23 cellular contexts compared by ENCODE assay signal in the genomic region with DNA sequence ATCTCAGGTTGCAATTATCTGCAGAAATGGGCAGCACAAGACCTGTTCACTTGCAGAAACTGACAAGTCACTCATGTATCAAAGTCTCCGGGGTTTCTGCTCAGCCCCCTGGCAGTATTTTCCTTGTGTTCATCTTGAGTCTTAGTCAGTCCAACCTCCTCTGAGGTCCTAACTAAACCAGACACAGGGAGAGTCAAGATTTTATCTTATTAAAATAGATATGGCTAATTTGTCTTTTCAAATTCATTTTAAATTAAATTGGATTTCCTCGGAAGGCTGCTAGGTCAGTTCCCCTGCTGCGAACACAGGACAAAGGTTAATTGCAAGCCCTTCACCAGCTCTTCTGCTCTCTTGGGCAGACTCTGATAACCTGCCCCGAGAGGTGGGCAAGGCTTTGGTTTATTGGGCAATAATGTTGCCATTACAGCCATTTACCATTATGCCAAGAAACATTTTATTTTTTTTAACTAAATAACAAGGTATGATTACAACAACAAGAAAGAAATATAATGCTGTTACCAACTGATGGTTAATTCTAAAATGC.
"Had no signal": no experiment of that assay in that cellular context is flagged by ENCODE, and none has a peak within 500 bp of the region (broad histone marks: within the 10 kb centered on the region; RNA-seq: fewer than 3 reads in every experiment).

No MANE protein-coding gene starts in this region.

- DNase-seq: dermis blood vessel endothelial cell; erythroblast; foreskin keratinocyte; kidney; left cardiac atrium; mammary epithelial cell; occipital lobe; pancreas; right lobe of liver; spleen; stimulated activated CD4-positive, alpha-beta T cell treated with anti-CD3 and anti-CD28 coated beads, Interleukin-15, amount 100 ng/mL, for 24 hours; stimulated activated CD4-positive, alpha-beta T cell treated with anti-CD3 and anti-CD28 coated beads, Interleukin-1b, Interleukin-23, amount 100 ng/mL, for 48 hours; stimulated activated CD4-positive, alpha-beta T cell treated with anti-CD3 and anti-CD28 coated beads, Interleukin-4, amount 100 ng/mL, for 24 hours; tibial artery; upper lobe of left lung; uterus had no signal

- H3K4me3 Mint-ChIP-seq: mesothelial cell of epicardium; natural killer cell treated with Interleukin-12 subunit alpha and Interleukin-12 subunit beta and Interleukin-15 and Interleukin-18, amount 100 ng/mL, for 72 hours; stimulated activated memory B cell treated with anti-CD40 and anti-IgM and Interleukin-4, amounts not matched to agents 10 μg/mL and 1 μg/mL and 100 μg/mL, for 72 hours; stimulated activated naive CD8-positive, alpha-beta T cell treated with anti-CD3 and anti-CD28 coated beads, Interleukin-15, Interleukin-2, amounts not matched to agents 100 ng/mL and 50 ng/mL, for 24 hours had no signal

- H3K36me3 Mint-ChIP-seq: natural killer cell treated with Interleukin-12 subunit alpha and Interleukin-12 subunit beta and Interleukin-15 and Interleukin-18, amount 100 ng/mL, for 72 hours had no signal

- H3K27ac Mint-ChIP-seq: mesothelial cell of epicardium; natural killer cell treated with Interleukin-12 subunit alpha and Interleukin-12 subunit beta and Interleukin-15 and Interleukin-18, amount 100 ng/mL, for 72 hours; stimulated activated memory B cell treated with anti-CD40 and anti-IgM and Interleukin-4, amounts not matched to agents 10 μg/mL and 1 μg/mL and 100 μg/mL, for 72 hours; stimulated activated naive CD8-positive, alpha-beta T cell treated with anti-CD3 and anti-CD28 coated beads, Interleukin-15, Interleukin-2, amounts not matched to agents 100 ng/mL and 50 ng/mL, for 24 hours had no signal

- H3K4me1 ChIP-seq: foreskin keratinocyte, tibial artery, upper lobe of left lung, uterus had no signal

- H3K36me3 ChIP-seq: pancreas, prostate gland, right lobe of liver, spleen, tibial artery, upper lobe of left lung, uterus had no signal

- H3K9me3 Mint-ChIP-seq: mesothelial cell of epicardium; natural killer cell treated with Interleukin-12 subunit alpha and Interleukin-12 subunit beta and Interleukin-15 and Interleukin-18, amount 100 ng/mL, for 72 hours; stimulated activated memory B cell treated with anti-CD40 and anti-IgM and Interleukin-4, amounts not matched to agents 10 μg/mL and 1 μg/mL and 100 μg/mL, for 72 hours; stimulated activated naive CD8-positive, alpha-beta T cell treated with anti-CD3 and anti-CD28 coated beads, Interleukin-15, Interleukin-2, amounts not matched to agents 100 ng/mL and 50 ng/mL, for 24 hours had no signal

- H3K27me3 ChIP-seq: foreskin keratinocyte, pancreas, right lobe of liver, spleen, tibial artery, upper lobe of left lung, uterus had no signal

- ATAC-seq: foreskin keratinocyte; left cardiac atrium; natural killer cell treated with Interleukin-12 subunit alpha and Interleukin-12 subunit beta and Interleukin-15 and Interleukin-18, amount 100 ng/mL, for 72 hours; pancreas; stimulated activated memory B cell treated with anti-CD40 and anti-IgM and Interleukin-4, amounts not matched to agents 10 μg/mL and 1 μg/mL and 100 μg/mL, for 72 hours had no signal

- H3K27me3 Mint-ChIP-seq: natural killer cell treated with Interleukin-12 subunit alpha and Interleukin-12 subunit beta and Interleukin-15 and Interleukin-18, amount 100 ng/mL, for 72 hours; stimulated activated memory B cell treated with anti-CD40 and anti-IgM and Interleukin-4, amounts not matched to agents 10 μg/mL and 1 μg/mL and 100 μg/mL, for 72 hours; stimulated activated naive CD8-positive, alpha-beta T cell treated with anti-CD3 and anti-CD28 coated beads, Interleukin-15, Interleukin-2, amounts not matched to agents 100 ng/mL and 50 ng/mL, for 24 hours had no signal

- FAIRE-seq: colon, endothelial cell of umbilical vein, kidney, pancreas had no signal

- H3K4me3 ChIP-seq: pancreas, prostate gland, right lobe of liver, spleen, tibial artery, upper lobe of left lung, uterus had no signal

- H3K27ac ChIP-seq: foreskin keratinocyte, pancreas, prostate gland, right lobe of liver, spleen, tibial artery, upper lobe of left lung, uterus had no signal

- H3K9me3 ChIP-seq: pancreas, prostate gland, right lobe of liver, spleen, tibial artery, upper lobe of left lung, uterus had no signal
